Comparison of ENCODE assay signal across 11 cellular contexts in genomic region chr22:42247596-42247995, GRCh38.
DNase-seq lines count a peak whose midpoint lies in the region; ATAC-seq and TF ChIP-seq lines count a peak whose summit lies in the region.
"Had no signal": no experiment of that assay in that cellular context is flagged by ENCODE, and none has a peak within 500 bp of the region (broad histone marks: within the 10 kb centered on the region; RNA-seq: fewer than 3 reads in every experiment).

No MANE protein-coding gene starts in this region.

- no peak for ATAC-seq in stimulated activated naive CD8-positive, alpha-beta T cell treated with anti-CD3 and anti-CD28 coated beads, Interleukin-15, amount 100 ng/mL, for 72 hours
- no peak for ATAC-seq in stimulated activated naive CD8-positive, alpha-beta T cell treated with anti-CD3 and anti-CD28 coated beads, Interleukin-15, Interleukin-2, amounts not matched to agents 100 U/mL and 50 U/mL, for 24 hours
- ATAC-seq in stimulated activated naive B cell treated with anti-CD40 and anti-IgM and Interleukin-4, amounts not matched to agents 10 μg/mL and 1 μg/mL and 100 μg/mL, for 72 hours (replicated peaks) = no peak

- H3K4me3 ChIP-seq in epithelial cell of esophagus (ENCODE audit: low read length) = no peak overlapping the region
- H3K4me3 ChIP-seq: HAP-1 had no signal

- no peak overlapping the region for H3K4me3 Mint-ChIP-seq in T-helper 2 cell treated with Interferon-gamma antibody and Interleukin-4, amounts not matched to agents 5 μg/mL and 100 μg/mL, for 36 hours
- H3K4me3 Mint-ChIP-seq in stimulated activated naive CD8-positive, alpha-beta T cell treated with anti-CD3 and anti-CD28 coated beads, Interleukin-15, amount 100 ng/mL, for 72 hours = no peak overlapping the region
- H3K4me3 Mint-ChIP-seq in stimulated activated naive B cell treated with anti-CD40 and anti-IgM and Interleukin-4, amounts not matched to agents 10 μg/mL and 1 μg/mL and 100 μg/mL, for 72 hours = no peak overlapping the region
- H3K4me3 Mint-ChIP-seq: CD14-positive monocyte had no signal

- peaks cover 13% of the 10 kb centered on the region for H3K36me3 Mint-ChIP-seq in T-helper 2 cell treated with Interferon-gamma antibody and Interleukin-4, amounts not matched to agents 5 μg/mL and 100 μg/mL, for 36 hours (ENCODE audit: low read depth)
- peaks cover 6 to 14% of the 10 kb centered on the region in 2 donors for H3K36me3 Mint-ChIP-seq in stimulated activated naive B cell treated with anti-CD40 and anti-IgM and Interleukin-4, amounts not matched to agents 10 μg/mL and 1 μg/mL and 100 μg/mL, for 72 hours

- peak overlapping the region; percentile 20 for H3K27ac Mint-ChIP-seq in T-helper 2 cell treated with Interferon-gamma antibody and Interleukin-4, amounts not matched to agents 5 μg/mL and 100 μg/mL, for 36 hours
- peak overlapping the region; percentile 15 to 51 for H3K27ac Mint-ChIP-seq in stimulated activated naive CD8-positive, alpha-beta T cell treated with anti-CD3 and anti-CD28 coated beads, Interleukin-15, amount 100 ng/mL, for 72 hours
- peak overlapping the region; percentile 31 for H3K27ac Mint-ChIP-seq in stimulated activated naive B cell treated with anti-CD40 and anti-IgM and Interleukin-4, amounts not matched to agents 10 μg/mL and 1 μg/mL and 100 μg/mL, for 72 hours

- no peaks in the 10 kb centered on the region for H3K9me3 Mint-ChIP-seq in T-helper 2 cell treated with Interferon-gamma antibody and Interleukin-4, amounts not matched to agents 5 μg/mL and 100 μg/mL, for 36 hours
- no peaks in the 10 kb centered on the region for H3K9me3 Mint-ChIP-seq in stimulated activated naive CD8-positive, alpha-beta T cell treated with anti-CD3 and anti-CD28 coated beads, Interleukin-15, amount 100 ng/mL, for 72 hours
- no peaks in the 10 kb centered on the region for H3K9me3 Mint-ChIP-seq in stimulated activated naive B cell treated with anti-CD40 and anti-IgM and Interleukin-4, amounts not matched to agents 10 μg/mL and 1 μg/mL and 100 μg/mL, for 72 hours
- H3K9me3 Mint-ChIP-seq: CD14-positive monocyte had no signal

- no peak for TF ChIP-seq CTCF in epithelial cell of esophagus (IDR thresholded peaks at IDR 0.05; ENCODE audit: insufficient read depth, low read depth, low read length, missing control alignments)

- peaks cover 23% of the 10 kb centered on the region for H3K4me1 Mint-ChIP-seq in T-helper 2 cell treated with Interferon-gamma antibody and Interleukin-4, amounts not matched to agents 5 μg/mL and 100 μg/mL, for 36 hours (ENCODE audit: low read depth)
- peaks cover 30% of the 10 kb centered on the region for H3K4me1 Mint-ChIP-seq in stimulated activated naive CD8-positive, alpha-beta T cell treated with anti-CD3 and anti-CD28 coated beads, Interleukin-15, amount 100 ng/mL, for 72 hours
- peaks cover 25 to 55% of the 10 kb centered on the region in 2 donors for H3K4me1 Mint-ChIP-seq in stimulated activated naive B cell treated with anti-CD40 and anti-IgM and Interleukin-4, amounts not matched to agents 10 μg/mL and 1 μg/mL and 100 μg/mL, for 72 hours

- no peaks in the 10 kb centered on the region for H3K27me3 Mint-ChIP-seq in T-helper 2 cell treated with Interferon-gamma antibody and Interleukin-4, amounts not matched to agents 5 μg/mL and 100 μg/mL, for 36 hours (ENCODE audit: low read depth)
- no peaks in the 10 kb centered on the region for H3K27me3 Mint-ChIP-seq in stimulated activated naive CD8-positive, alpha-beta T cell treated with anti-CD3 and anti-CD28 coated beads, Interleukin-15, amount 100 ng/mL, for 72 hours
- H3K27me3 Mint-ChIP-seq in stimulated activated naive B cell treated with anti-CD40 and anti-IgM and Interleukin-4, amounts not matched to agents 10 μg/mL and 1 μg/mL and 100 μg/mL, for 72 hours = no peaks in the 10 kb centered on the region

- DNase-seq in T-helper 2 cell treated with Interferon-gamma antibody and Interleukin-4, amounts not matched to agents 5 μg/mL and 100 μg/mL, for 36 hours (ENCODE audit: low spot score) = no peak
- DNase-seq in T-helper 2 cell (no peak), epithelial cell of esophagus (ENCODE audit: low read depth) (peak; percentile 63), NCI-H1436 (lab: John Stamatoyannopoulos, UW) (no peak)
- no peak for DNase-seq in stimulated activated naive CD8-positive, alpha-beta T cell treated with anti-CD3 and anti-CD28 coated beads, Interleukin-15, amount 100 ng/mL, for 72 hours
- DNase-seq in stimulated activated naive CD8-positive, alpha-beta T cell treated with anti-CD3 and anti-CD28 coated beads, Interleukin-15, Interleukin-2, amounts not matched to agents 100 U/mL and 50 U/mL, for 24 hours = no peak
- no peak for DNase-seq in stimulated activated naive B cell treated with anti-CD40 and anti-IgM and Interleukin-4, amounts not matched to agents 10 μg/mL and 1 μg/mL and 100 μg/mL, for 72 hours
- DNase-seq in stimulated activated CD4-positive, alpha-beta T cell treated with anti-CD3 and anti-CD28 coated beads, Interleukin-15, amount 100 ng/mL, for 24 hours = no peak
- DNase-seq: DMS79 had no signal
